Comparison of ENCODE assay signal across 32 cellular contexts in the genomic region with DNA sequence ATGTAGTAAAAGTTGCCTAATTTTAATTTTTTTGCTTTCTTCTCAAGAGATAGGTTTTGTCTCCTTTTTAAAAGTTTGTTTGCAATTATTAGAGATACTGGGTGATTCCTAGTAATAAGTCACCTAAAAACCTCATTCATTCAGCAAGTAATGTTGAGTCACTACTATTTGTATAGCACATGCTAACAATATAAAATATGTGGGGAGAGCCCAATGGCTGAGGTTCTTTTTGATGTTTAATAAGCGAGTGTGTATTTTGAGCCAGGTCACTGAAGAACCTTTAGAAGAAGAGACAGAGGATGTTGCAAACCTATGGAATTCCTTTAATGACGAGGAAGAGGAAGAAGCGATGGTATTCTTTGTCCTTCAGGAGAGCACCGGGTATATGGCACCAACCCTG.
"Had no signal": no experiment of that assay in that cellular context is flagged by ENCODE, and none has a peak within 500 bp of the region (broad histone marks: within the 10 kb centered on the region; RNA-seq: fewer than 3 reads in every experiment).

No MANE protein-coding gene starts in this region.

- H3K9me3 ChIP-seq: adrenal gland, body of pancreas, colonic mucosa had no signal

- H3K36me3 ChIP-seq: adrenal gland, cardiac muscle cell, colonic mucosa, WERI-Rb-1 had no signal

- H3K4me3 ChIP-seq: adrenal gland, body of pancreas, cardiac muscle cell, colonic mucosa had no signal

- H3K4me1 ChIP-seq: adrenal gland, body of pancreas, colonic mucosa had no signal

- H3K27me3 ChIP-seq: adrenal gland, body of pancreas, cardiac muscle cell, colonic mucosa had no signal

- H3K27ac ChIP-seq: adrenal gland, body of pancreas, cardiac muscle cell, colonic mucosa, WERI-Rb-1 had no signal

- DNase-seq: activated B cell treated with CpG ODN at 0.5 μM for 24 hours; activated CD4-positive, alpha-beta T cell treated with anti-CD3 and anti-CD28 coated beads for 48 hours; activated CD4-positive, alpha-beta T cell treated with anti-CD3 and anti-CD28 coated beads, Interleukin-2, amount 50 U/mL, for 1 hour; activated CD4-positive, alpha-beta T cell treated with anti-CD3 and anti-CD28 coated beads, Interleukin-2, amount 50 U/mL, for 48 hours; activated CD8-positive, alpha-beta memory T cell treated with anti-CD3 and anti-CD28 coated beads for 24 hours; activated CD8-positive, alpha-beta T cell treated with anti-CD3 and anti-CD28 coated beads for 36 hours; activated effector memory CD4-positive, alpha-beta T cell treated with anti-CD3 and anti-CD28 coated beads, Interleukin-2, amount 50 U/mL, for 16 hours; activated naive CD4-positive, alpha-beta T cell treated with anti-CD3 and anti-CD28 coated beads for 36 hours; activated naive CD8-positive, alpha-beta T cell treated with anti-CD3 and anti-CD28 coated beads for 36 hours; activated naive CD8-positive, alpha-beta T cell treated with anti-CD3 and anti-CD28 coated beads, Interleukin-2, amount 50 U/mL, for 24 hours; activated T-cell treated with anti-CD3 and anti-CD28 coated beads, Interleukin-2, amount 50 U/mL, for 1 hour; activated T-cell treated with anti-CD3 and anti-CD28 coated beads, Interleukin-2, amount 50 U/mL, for 48 hours; adrenal gland; amygdala; aorta; body of pancreas; central memory CD4-positive, alpha-beta T cell; cerebellar nuclear complex; colonic mucosa; effector CD8-positive, alpha-beta T cell; foreskin fibroblast; head of caudate nucleus; T-helper 1 cell; T-helper 17 cell; T1000 had no signal

- ATAC-seq: activated CD4-positive, CD25-positive, alpha-beta regulatory T cell treated with anti-CD3 and anti-CD28 coated beads, Interleukin-2, amount 50 U/mL, for 24 hours; activated CD8-positive, alpha-beta T cell treated with anti-CD3 and anti-CD28 coated beads for 36 hours; activated naive CD8-positive, alpha-beta T cell treated with anti-CD3 and anti-CD28 coated beads, Interleukin-2, amount 50 U/mL, for 24 hours; body of pancreas; esophagus mucosa; T-helper 17 cell had no signal

- FAIRE-seq: endometrium, endothelial cell of umbilical vein, frontal cortex had no signal
